8 cellular contexts compared by ENCODE assay signal in the genomic region with DNA sequence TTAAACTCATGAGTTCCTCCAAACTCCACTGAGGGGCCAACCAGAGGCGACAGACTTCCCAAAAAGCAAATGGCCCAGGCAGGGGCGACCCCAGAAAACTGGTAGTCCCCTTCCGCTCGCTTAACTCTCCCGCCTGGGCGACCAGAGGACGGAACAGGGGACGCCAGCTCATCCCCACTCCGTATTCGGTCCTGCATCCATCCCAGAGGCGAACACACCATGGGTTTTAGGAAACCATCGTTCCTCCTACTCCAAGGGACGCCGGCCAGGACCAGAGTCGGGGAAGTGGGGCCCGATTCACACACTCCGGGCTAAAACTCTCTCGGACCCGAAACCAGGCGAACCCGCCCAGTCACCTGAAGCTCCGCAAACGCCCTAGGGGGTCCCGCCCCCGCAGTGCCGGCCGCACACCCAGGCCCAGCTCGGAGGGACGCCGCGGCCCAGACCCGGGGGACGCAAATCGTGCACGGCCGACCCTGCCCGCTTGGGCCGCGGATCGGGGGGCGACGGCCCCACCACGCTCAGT. TPM values are rescaled to one million over a fixed set of nuclear protein-coding genes. Genes with fewer than 3 reads are reported as not detected.
DNase-seq lines count a peak whose midpoint lies in the region; ATAC-seq lines count a peak whose summit lies in the region.

No MANE protein-coding gene starts in this region.

- peak; percentile 25 for ATAC-seq in GM18861 (IDR thresholded peaks at IDR 0.05; ENCODE audit: unreplicated experiment)
- peak; percentile 47 for ATAC-seq in HG03064 (IDR thresholded peaks at IDR 0.05; ENCODE audit: low read depth, unreplicated experiment)

- peak overlapping the region; percentile 94 for H3K9ac ChIP-seq in skeletal muscle satellite cell (ENCODE audit: low read depth, low read length)

- no peaks in the 10 kb centered on the region for H3K27me3 ChIP-seq in SJCRH30
- H3K27me3 ChIP-seq in iPS DF 6.9 (ENCODE audit: control insufficient read depth, insufficient read depth, low read length) = no peaks in the 10 kb centered on the region
- H3K27me3 ChIP-seq in skeletal muscle satellite cell (ENCODE audit: control insufficient read depth, insufficient read depth, low read length) = no peaks in the 10 kb centered on the region

- 0 out of 2 replicates have a peak, but pooled peaks cover 2% of the 10 kb centered on the region for H3K4me1 ChIP-seq in SJCRH30
- H3K4me1 ChIP-seq in iPS DF 6.9 (ENCODE audit: control insufficient read depth, insufficient read depth, low read length) = peaks cover 5% of the 10 kb centered on the region; the same call in 1 of the 2 replicates
- H3K4me1 ChIP-seq in skeletal muscle satellite cell (ENCODE audit: control insufficient read depth, insufficient read depth, low read length) = peaks cover 12% of the 10 kb centered on the region

- H3K36me3 ChIP-seq in SJCRH30 (peaks cover 3% of the 10 kb centered on the region; the same call in 1 of the 2 replicates), iPS DF 6.9 (ENCODE audit: control insufficient read depth, insufficient read depth, low read length) (no peaks in the 10 kb centered on the region; the same call in 1 of the 2 replicates), skeletal muscle satellite cell (ENCODE audit: insufficient read depth, low read length) (no peaks in the 10 kb centered on the region)

- H3K4me3 ChIP-seq in SJCRH30 (peak overlapping the region; percentile 96), iPS DF 6.9 (ENCODE audit: low read length) (peak overlapping the region; percentile 88), skeletal muscle satellite cell (ENCODE audit: low read length) (peak overlapping the region; percentile 82)

- DNase-seq in ACHN (peak; percentile 21), SJCRH30 (peak; percentile 60 to 65), astrocyte of the hippocampus (ENCODE audit: low read depth, low spot score) (peak; percentile 53), iPS DF 6.9 (ENCODE audit: low read depth, low spot score) (no peak), NCI-H1105 (lab: John Stamatoyannopoulos, UW) (no peak)

- peak overlapping the region; percentile 87 for H3K4me2 ChIP-seq in skeletal muscle satellite cell (ENCODE audit: low read length)

- H3K9me3 ChIP-seq in SJCRH30 (replicated peaks) (0 out of 2 replicates have a peak, but pooled peaks cover 3% of the 10 kb centered on the region), iPS DF 6.9 (ENCODE audit: control insufficient read depth, insufficient read depth, low read length) (no peaks in the 10 kb centered on the region), skeletal muscle satellite cell (replicated peaks; ENCODE audit: low read length) (no peaks in the 10 kb centered on the region)

- H3K27ac ChIP-seq in SJCRH30 (peak overlapping the region; percentile 75), iPS DF 6.9 (ENCODE audit: low read length) (no peak overlapping the region)

- in situ Hi-C loops in ACHN (cut with HindIII; ENCODE audit: low pct_ligation_motif_present, low pct_unique_long_range_greater_than_20kb, low sequenced_read_pairs) = no loop called here

- WGBS in iPS DF 6.9 (ENCODE audit: insufficient coverage, insufficient read length) = no CpG with 5 or more reads among the region's 43 CpGs

RNA-seq across cellular contexts. Expression of a gene that starts 0.5 kb away (rescaled TPM):
- total RNA-seq in SJCRH30 (2014; rRNA removed; shearing (Covaris generic)) = 92.4 and 101 TPM in 2 replicates
- total RNA-seq in skeletal muscle satellite cell (2012; rRNA removed) = 43.6 and 45.9 TPM in 2 replicates

Comparison
In these comparisons a context has a peak if more than half of its experiments do, and no peak if none do; other contexts are left out.
1. DNase-seq: peak in ACHN (single experiment), SJCRH30 (2 of 2) and astrocyte of the hippocampus (single experiment); none in iPS DF 6.9 (single experiment) and NCI-H1105 (single experiment).
2. Peak in every context shown above with its lines, with median percentiles within 50 percentile points of each other: H3K4me3 ChIP-seq.